In genomic region chr1:24688621-24689195, GRCh38 we compare ENCODE assay signal across 8 cellular contexts. TPM values are rescaled to one million over a fixed set of nuclear protein-coding genes. Genes with fewer than 3 reads are reported as not detected.
DNase-seq lines count a peak whose midpoint lies in the region; ATAC-seq and TF ChIP-seq lines count a peak whose summit lies in the region.

No MANE protein-coding gene starts in this region.

- no peaks in the 10 kb centered on the region for H3K9me2 ChIP-seq in PC-3 (replicated peaks; ENCODE audit: low read length)

- CTCF ChIA-PET in Caco-2 (lab: Charles Lee) (interaction anchor here (0.5 to 4.5 kb wide), 18 partner anchors 9 to 1260 kb away, joined by 3 to 95 read pairs (median 4); partner anchors contain the start of gene CLIC4), PC-3 (lab: Charles Lee) (interaction anchor here (0.5 to 3.0 kb wide), 6 partner anchors 17 to 146 kb away, joined by 3 to 35 read pairs (median 8); partner anchors contain the start of gene CLIC4)

- POLR2A ChIA-PET in Caco-2 (lab: Charles Lee) (interaction anchor here (1.1 kb wide), 1 partner anchor 57 kb away, joined by 4 read pairs; the partner anchor contains the start of gene CLIC4), PC-3 (lab: Charles Lee; ENCODE audit: unreplicated experiment) (interaction anchor here (0.5 to 1.1 kb wide), 2 partner anchors 57 to 59 kb away, joined by 3 read pairs; partner anchors contain the start of gene CLIC4)

- H3K9me3 ChIP-seq in Caco-2 = no peaks in the 10 kb centered on the region
- no peaks in the 10 kb centered on the region for H3K9me3 ChIP-seq in PC-3 (ENCODE audit: low read length)

- peak overlapping the region; percentile 72 for H2AFZ ChIP-seq in PC-3 (ENCODE audit: low read length)

- intact Hi-C loops in Caco-2 (cut with micrococcal nuclease; ENCODE audit: unreplicated experiment) = loop anchor here (1.0 to 2.0 kb wide), 2 partner anchors 57 to 142 kb away; partner anchors contain the start of gene CLIC4
- intact Hi-C loops in PC-3 (cut with micrococcal nuclease) = loop anchor here (2.0 to 5.0 kb wide), 2 partner anchors 59 to 142 kb away; partner anchors contain the start of gene CLIC4

- no peaks in the 10 kb centered on the region for H3K36me3 Mint-ChIP-seq in Caco-2 (ENCODE audit: insufficient read depth, unreplicated experiment)
- no peaks in the 10 kb centered on the region for H3K36me3 Mint-ChIP-seq in nephron progenitor cell (ENCODE audit: low read depth)

- peak; percentile 72 to 75 for DNase-seq in Caco-2
- DNase-seq in HuH-7.5 (ENCODE audit: low spot score) = peak; percentile 61
- DNase-seq in PC-3 = peak; percentile 80
- peak; percentile 57 for DNase-seq in activated T-cell treated with anti-CD3 and anti-CD28 coated beads for 48 hours (ENCODE audit: low read depth)
- peak; percentile 56 for DNase-seq in fibroblast of gingiva (ENCODE audit: low read depth)
- DNase-seq in nephron progenitor cell = peak; percentile 71
- peak; percentile 45 for DNase-seq in stromal cell of bone marrow (ENCODE audit: low read depth)

- ATAC-seq in PC-3 (peak; percentile 85), HG02981 (IDR thresholded peaks at IDR 0.05; ENCODE audit: unreplicated experiment) (no peak)

- BruUV-seq in Caco-2 (replicated peaks; lab: Mats Ljungman, UMichigan) (no TSS peak), PC-3 (replicated peaks; lab: Mats Ljungman, UMichigan) (no TSS peak)

- H3K27me3 ChIP-seq in Caco-2 (replicated peaks; ENCODE audit: control insufficient read depth, insufficient read depth, low read length) (no peaks in the 10 kb centered on the region), PC-3 (ENCODE audit: low read length) (no peaks in the 10 kb centered on the region)

- H3K9ac ChIP-seq in PC-3 (ENCODE audit: low read length) = no peak overlapping the region

- H3K4me1 Mint-ChIP-seq in Caco-2 (ENCODE audit: low read depth, unreplicated experiment) = peaks cover 3% of the 10 kb centered on the region
- H3K4me1 Mint-ChIP-seq in nephron progenitor cell = peaks cover 9% of the 10 kb centered on the region

- H3K27ac ChIP-seq in PC-3 (ENCODE audit: low read length) = no peak overlapping the region

- H3K4me2 ChIP-seq in PC-3 (ENCODE audit: low read length) = no peak overlapping the region

- H3K4me1 ChIP-seq in Caco-2 = peaks cover 8% of the 10 kb centered on the region
- H3K4me1 ChIP-seq in PC-3 (ENCODE audit: insufficient read depth, low read length) = peaks cover 5% of the 10 kb centered on the region

- no peak overlapping the region for H3K4me3 Mint-ChIP-seq in Caco-2 (ENCODE audit: unreplicated experiment)
- no peak overlapping the region for H3K4me3 Mint-ChIP-seq in nephron progenitor cell

- H3K9me3 Mint-ChIP-seq in Caco-2 (ENCODE audit: unreplicated experiment) = no peaks in the 10 kb centered on the region
- H3K9me3 Mint-ChIP-seq in nephron progenitor cell = peaks cover 6% of the 10 kb centered on the region

- H3K4me3 ChIP-seq in Caco-2 (ENCODE audit: low read depth, low read length) (no peak overlapping the region), PC-3 (ENCODE audit: low read length) (no peak overlapping the region)

- H3K27me3 Mint-ChIP-seq in Caco-2 (ENCODE audit: insufficient read depth, unreplicated experiment) = no peaks in the 10 kb centered on the region
- peaks cover 12% of the 10 kb centered on the region for H3K27me3 Mint-ChIP-seq in nephron progenitor cell (ENCODE audit: low read depth, poor library complexity)

- H3K36me3 ChIP-seq in Caco-2 (ENCODE audit: control insufficient read depth, insufficient read depth, low read length) (no peaks in the 10 kb centered on the region), PC-3 (ENCODE audit: low read depth, low read length) (no peaks in the 10 kb centered on the region)

- no peaks in the 10 kb centered on the region for H3K79me2 ChIP-seq in PC-3 (ENCODE audit: low read length)

- no peak overlapping the region for H3K27ac Mint-ChIP-seq in Caco-2 (ENCODE audit: unreplicated experiment)
- H3K27ac Mint-ChIP-seq in nephron progenitor cell = no peak overlapping the region

- no peaks in the 10 kb centered on the region for H4K20me1 ChIP-seq in PC-3 (ENCODE audit: low read length)

- no peaks in the 10 kb centered on the region for H3F3A ChIP-seq in PC-3 (ENCODE audit: low read length, unreplicated experiment)

- TF ChIP-seq CTCF in Caco-2 (IDR thresholded peaks at IDR 0.05; ENCODE audit: insufficient read depth in 1 of 2, low read depth in 1 of 2, low read length in 1 of 2, severe bottlenecking in 1 of 2, unreplicated experiment in 1 of 2) (peak; percentile 64 to 86), PC-3 (conservative IDR thresholded peaks at IDR 0.05; ENCODE audit: low read depth, low read length) (peak; percentile 92), nephron progenitor cell (IDR thresholded peaks at IDR 0.05) (peak; percentile 74)

RNA-seq across cellular contexts. Expression of gene SRRM1, which starts 45.6 kb away (rescaled TPM):
- total RNA-seq in Caco-2 (2022) (126 and 128 TPM in 2 replicates), PC-3 (2014; rRNA removed) (30.7 and 51.3 TPM in 2 replicates)

RNA-seq across cellular contexts. Expression of gene CLIC4, which starts 56.5 kb away (rescaled TPM):
- 125 and 140 TPM in 2 replicates for total RNA-seq in Caco-2 (2022)
- total RNA-seq in PC-3 (2014; rRNA removed) = 51.4 and 57.6 TPM in 2 replicates
